28 cellular contexts compared by ENCODE assay signal in genomic region chr22:10727393-10727792, GRCh38.
"Had no signal": no experiment of that assay in that cellular context is flagged by ENCODE, and none has a peak within 500 bp of the region (broad histone marks: within the 10 kb centered on the region; RNA-seq: fewer than 3 reads in every experiment).

No MANE protein-coding gene starts in this region.

- H3K27me3 ChIP-seq: Peyer's patch, SJSA1 had no signal

- H3K4me3 ChIP-seq: Peyer's patch, SJSA1 had no signal

- H3K27ac Mint-ChIP-seq: activated B cell treated with CpG ODN at 0.5 μM for 24 hours; activated CD4-positive, alpha-beta T cell treated with anti-CD3 and anti-CD28 coated beads, Interleukin-2, amount 10 ng/mL, durations not matched to agents 24 days and 14 days; activated CD8-positive, alpha-beta memory T cell treated with anti-CD3 and anti-CD28 coated beads, Interleukin-2, amount 10 ng/mL, durations not matched to agents 7 days and 5 days; activated naive CD4-positive, alpha-beta T cell treated with anti-CD3 and anti-CD28 coated beads, Interleukin-2, amount 50 U/mL, for 72 hours; activated naive CD8-positive, alpha-beta T cell treated with anti-CD3 and anti-CD28 coated beads, Interleukin-2, amount 50 U/mL, for 24 hours; brain; T-helper 17 cell had no signal

- H3K27me3 Mint-ChIP-seq: activated B cell treated with CpG ODN at 0.5 μM for 24 hours; activated CD4-positive, alpha-beta T cell treated with anti-CD3 and anti-CD28 coated beads, Interleukin-2, amount 10 ng/mL, durations not matched to agents 24 days and 14 days; activated CD8-positive, alpha-beta memory T cell treated with anti-CD3 and anti-CD28 coated beads, Interleukin-2, amount 10 ng/mL, durations not matched to agents 7 days and 5 days; activated naive CD8-positive, alpha-beta T cell treated with anti-CD3 and anti-CD28 coated beads, Interleukin-2, amount 50 U/mL, for 24 hours; T-helper 17 cell had no signal

- H3K36me3 ChIP-seq: Peyer's patch, SJSA1 had no signal

- H3K4me3 Mint-ChIP-seq: activated B cell treated with CpG ODN at 0.5 μM for 24 hours; activated CD4-positive, alpha-beta T cell treated with anti-CD3 and anti-CD28 coated beads, Interleukin-2, amount 10 ng/mL, durations not matched to agents 24 days and 14 days; activated CD8-positive, alpha-beta memory T cell treated with anti-CD3 and anti-CD28 coated beads, Interleukin-2, amount 10 ng/mL, durations not matched to agents 7 days and 5 days; activated naive CD8-positive, alpha-beta T cell treated with anti-CD3 and anti-CD28 coated beads, Interleukin-2, amount 50 U/mL, for 24 hours; activated T-cell treated with anti-CD3 and anti-CD28 coated beads, Interleukin-2, amount 50 U/mL, for 4 hours; brain; T-helper 17 cell had no signal

- H3K4me1 ChIP-seq: Peyer's patch, SJSA1 had no signal

- H3K27ac ChIP-seq: Peyer's patch, RWPE1, SJSA1 had no signal

- ATAC-seq: activated CD8-positive, alpha-beta memory T cell treated with anti-CD3 and anti-CD28 coated beads, Interleukin-2, amount 10 ng/mL, durations not matched to agents 7 days and 5 days; activated naive CD4-positive, alpha-beta T cell treated with anti-CD3 and anti-CD28 coated beads, Interleukin-2, amount 50 U/mL, for 72 hours; activated naive CD8-positive, alpha-beta T cell treated with anti-CD3 and anti-CD28 coated beads, Interleukin-2, amount 50 U/mL, for 24 hours; activated T-cell treated with anti-CD3 and anti-CD28 coated beads, Interleukin-2, amount 50 U/mL, for 4 hours; T-helper 17 cell had no signal

- DNase-seq: activated B cell treated with CpG ODN at 0.5 μM for 24 hours; activated CD4-positive, alpha-beta T cell treated with anti-CD3 and anti-CD28 coated beads for 1 hour; activated CD4-positive, alpha-beta T cell treated with anti-CD3 and anti-CD28 coated beads, Interleukin-2, amount 10 ng/mL, durations not matched to agents 24 days and 14 days; activated CD4-positive, alpha-beta T cell treated with anti-CD3 and anti-CD28 coated beads, Interleukin-2, amount 50 U/mL, for 48 hours; activated CD8-positive, alpha-beta memory T cell treated with anti-CD3 and anti-CD28 coated beads, Interleukin-2, amount 10 ng/mL, durations not matched to agents 7 days and 5 days; activated effector memory CD4-positive, alpha-beta T cell treated with anti-CD3 and anti-CD28 coated beads, Interleukin-2, amount 50 U/mL, for 16 hours; activated naive CD4-positive, alpha-beta T cell treated with Interleukin-2 at 50 U/mL for 16 hours; activated naive CD8-positive, alpha-beta T cell treated with anti-CD3 and anti-CD28 coated beads, Interleukin-2, amount 50 U/mL, for 24 hours; activated T-cell treated with anti-CD3 and anti-CD28 coated beads, Interleukin-2, amount 50 U/mL, for 4 hours; amniotic stem cell; MM.1S; NCI-H1105; NCI-H1436; NCI-H1694 treated with DMSO at 0.1 percent for 48 hours; NCI-H2029 treated with DMSO at 0.1 percent for 48 hours; NCI-H345; NCI-H510A; NCI-H526 treated with DMSO at 0.1 percent for 48 hours; NCI-H82; NK-92 treated with Interleukin-12 subunit alpha and Interleukin-12 subunit beta, amount 100 ng/mL, for 24 hours; Peyer's patch; SHP77; T-helper 17 cell; T-helper 9 cell had no signal

- H3K4me1 Mint-ChIP-seq: activated B cell treated with CpG ODN at 0.5 μM for 24 hours; activated CD4-positive, alpha-beta T cell treated with anti-CD3 and anti-CD28 coated beads, Interleukin-2, amount 10 ng/mL, durations not matched to agents 24 days and 14 days; activated CD8-positive, alpha-beta memory T cell treated with anti-CD3 and anti-CD28 coated beads, Interleukin-2, amount 10 ng/mL, durations not matched to agents 7 days and 5 days; activated naive CD8-positive, alpha-beta T cell treated with anti-CD3 and anti-CD28 coated beads, Interleukin-2, amount 50 U/mL, for 24 hours; brain; T-helper 17 cell had no signal
